27 cellular contexts compared by ENCODE assay signal in the genomic region with DNA sequence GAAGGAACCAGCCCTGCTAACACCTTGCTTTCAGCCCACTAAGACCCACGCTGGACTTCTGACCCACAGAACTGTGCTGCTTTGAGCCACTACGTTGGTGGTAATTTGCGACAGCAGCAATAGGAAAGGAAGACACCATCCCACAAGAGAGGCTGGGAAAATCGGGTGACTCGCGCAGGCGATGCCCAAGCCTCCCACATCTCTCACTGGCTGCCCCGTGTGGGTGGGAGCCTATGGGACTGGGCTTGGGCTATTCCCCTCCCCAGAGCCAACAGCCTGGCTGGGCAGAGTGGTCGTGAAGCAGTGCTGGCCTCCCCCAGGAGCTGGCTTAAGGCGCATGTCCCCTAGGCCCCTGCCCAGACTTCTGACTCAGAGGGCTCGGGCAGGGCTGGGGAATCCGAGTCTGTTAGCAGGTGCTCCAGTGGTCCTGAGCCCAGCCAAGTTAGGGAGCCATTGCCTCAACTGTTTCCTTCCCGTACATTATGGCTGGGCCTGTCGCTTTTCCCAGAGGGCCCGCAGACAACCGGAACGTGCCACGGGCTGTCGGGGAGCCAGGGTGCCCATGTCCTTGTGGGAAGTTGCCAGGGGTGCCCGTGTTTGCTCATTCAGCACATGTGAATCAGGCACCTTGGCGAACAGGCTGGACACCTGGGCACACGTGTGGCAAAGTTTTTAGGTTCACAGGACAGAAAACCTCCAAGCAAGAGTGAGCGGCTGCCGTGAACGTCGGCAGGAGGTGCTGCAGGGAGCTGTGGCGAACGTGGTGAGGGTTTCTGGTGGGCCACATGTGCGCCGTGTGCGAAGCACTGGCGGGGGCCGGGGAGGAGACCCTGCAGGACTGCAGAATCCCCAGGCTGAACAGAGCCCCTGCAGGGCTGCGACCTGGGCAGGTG. TPM values are rescaled to one million over a fixed set of nuclear protein-coding genes. Genes with fewer than 3 reads are reported as not detected.
DNase-seq lines count a peak whose midpoint lies in the region; ATAC-seq, FAIRE-seq and TF ChIP-seq lines count a peak whose summit lies in the region.
"Had no signal": no experiment of that assay in that cellular context is flagged by ENCODE, and none has a peak within 500 bp of the region (broad histone marks: within the 10 kb centered on the region; RNA-seq: fewer than 3 reads in every experiment).

No MANE protein-coding gene starts in this region.

- POLR2A ChIA-PET in HepG2 (lab: Yijun Ruan, JAX), result no interaction called here
- POLR2A ChIA-PET in MCF 10A (lab: Yijun Ruan, JAX), result no interaction called here

- BruUV-seq in HepG2 (replicated peaks; lab: Mats Ljungman, UMichigan), result no TSS peak
- no TSS peak for BruUV-seq in MCF 10A (replicated peaks; lab: Mats Ljungman, UMichigan)

- intact Hi-C loops in HepG2 (cut with micrococcal nuclease; ENCODE audit: unreplicated experiment) (no loop called here), right lobe of liver (cut with DNase I) (no loop called here), spleen (cut with DNase I; ENCODE audit: low total_unique reads) (no loop called here), MCF 10A (cut with micrococcal nuclease) (no loop called here)
- intact Hi-C loops in activated T-helper 2 cell treated with anti-CD3 and anti-CD28 coated beads, Interferon-gamma antibody, Interleukin-2, Interleukin-4, amounts not matched to agents 10 μg/mL and 5 μg/mL and 100 μg/mL, durations not matched to agents 14 hours and 24 hours and 36 hours (cut with micrococcal nuclease), result no loop called here

- no peaks in the 10 kb centered on the region for H3K27me3 Mint-ChIP-seq in activated T-helper 2 cell treated with anti-CD3 and anti-CD28 coated beads, Interferon-gamma antibody, Interleukin-2, Interleukin-4, amounts not matched to agents 10 μg/mL and 5 μg/mL and 100 μg/mL, durations not matched to agents 14 hours and 24 hours and 36 hours (ENCODE audit: low read depth)
- no peaks in the 10 kb centered on the region for H3K27me3 Mint-ChIP-seq in MCF 10A (ENCODE audit: insufficient read depth, unreplicated experiment)

- H3K27ac Mint-ChIP-seq in activated T-helper 2 cell treated with anti-CD3 and anti-CD28 coated beads, Interferon-gamma antibody, Interleukin-2, Interleukin-4, amounts not matched to agents 10 μg/mL and 5 μg/mL and 100 μg/mL, durations not matched to agents 14 hours and 24 hours and 36 hours, result no peak overlapping the region
- H3K27ac Mint-ChIP-seq in MCF 10A (ENCODE audit: low read depth, unreplicated experiment), result no peak overlapping the region
- H3K27ac Mint-ChIP-seq: CD14-positive monocyte; CD4-positive, alpha-beta T cell; CD8-positive, alpha-beta memory T cell had no signal

- peak; percentile 11; the same call in 1 of the 3 replicates for ATAC-seq in HepG2
- ATAC-seq in right lobe of liver, result no peak
- ATAC-seq: GM12878 had no signal

- H3K27me3 ChIP-seq in HepG2 (ENCODE audit: control insufficient read depth in 1 of 2, insufficient read depth in 2 of 2, low read length in 2 of 2) (peaks cover 0 to 10% of the 10 kb centered on the region in 2 experiments; a peak in 2 of 5 replicates), right lobe of liver (no peaks in the 10 kb centered on the region), spleen (replicated peaks in 1 of 7) (peaks cover 0 to 22% (median 8%) of the 10 kb centered on the region in 7 donors)
- H3K27me3 ChIP-seq: BE2C; BLaER1 treated with 17β-estradiol and CSF1 and Interleukin-3, amounts not matched to agents 10 nM and 100 nM had no signal

- H3K36me3 ChIP-seq in HepG2 (replicated peaks in 1 of 2; ENCODE audit: control insufficient read depth in 1 of 2, insufficient read depth in 2 of 2, low read length in 2 of 2) (no peaks in the 10 kb centered on the region), right lobe of liver (no peaks in the 10 kb centered on the region), spleen (no peaks in the 10 kb centered on the region)
- H3K36me3 ChIP-seq: BE2C; BLaER1 treated with 17β-estradiol and CSF1 and Interleukin-3, amounts not matched to agents 10 nM and 100 nM had no signal

- H3K4me3 ChIP-seq in HepG2 (replicated peaks in 1 of 3; ENCODE audit: insufficient read depth in 1 of 3, low read depth in 2 of 3, low read length in 3 of 3), result no peak overlapping the region
- no peak overlapping the region for H3K4me3 ChIP-seq in right lobe of liver
- no peak overlapping the region for H3K4me3 ChIP-seq in spleen
- H3K4me3 ChIP-seq: A549; BLaER1 treated with 17β-estradiol and CSF1 and Interleukin-3, amounts not matched to agents 10 nM and 100 nM; GM12878; GM23248 had no signal

- FAIRE-seq in HepG2 (lab: Jason Lieb, UNC), result no peak
- FAIRE-seq: A549, D721Med, GM12878, GM19239, H1 had no signal

- H3K9me3 Mint-ChIP-seq in activated T-helper 2 cell treated with anti-CD3 and anti-CD28 coated beads, Interferon-gamma antibody, Interleukin-2, Interleukin-4, amounts not matched to agents 10 μg/mL and 5 μg/mL and 100 μg/mL, durations not matched to agents 14 hours and 24 hours and 36 hours, result peaks cover 26% of the 10 kb centered on the region
- H3K9me3 Mint-ChIP-seq in MCF 10A (ENCODE audit: unreplicated experiment), result no peaks in the 10 kb centered on the region

- H3K4me3 Mint-ChIP-seq in activated T-helper 2 cell treated with anti-CD3 and anti-CD28 coated beads, Interferon-gamma antibody, Interleukin-2, Interleukin-4, amounts not matched to agents 10 μg/mL and 5 μg/mL and 100 μg/mL, durations not matched to agents 14 hours and 24 hours and 36 hours (ENCODE audit: low read depth), result no peak overlapping the region
- H3K4me3 Mint-ChIP-seq in MCF 10A (ENCODE audit: unreplicated experiment), result no peak overlapping the region
- H3K4me3 Mint-ChIP-seq: CD14-positive monocyte; CD4-positive, alpha-beta T cell had no signal

- no peak overlapping the region for H2AFZ ChIP-seq in HepG2 (ENCODE audit: low read length)
- H2AFZ ChIP-seq: GM23248 had no signal

- DNase-seq in HepG2 (ENCODE audit: low spot score), result no peak
- DNase-seq in right lobe of liver, result no peak
- DNase-seq in islet precursor cell, result peak; percentile 41
- peak; percentile 62 for DNase-seq in spleen
- DNase-seq in activated T-helper 2 cell treated with anti-CD3 and anti-CD28 coated beads, Interferon-gamma antibody, Interleukin-2, Interleukin-4, amounts not matched to agents 10 μg/mL and 5 μg/mL and 100 μg/mL, durations not matched to agents 14 hours and 24 hours and 36 hours (ENCODE audit: low spot score), result no peak
- DNase-seq in anterior cingulate cortex (lab: John Stamatoyannopoulos, UW), result no peak
- no peak for DNase-seq in MCF 10A (ENCODE audit: unreplicated experiment)
- DNase-seq: 8988T; ACHN; AML-193; BE2C; CD4-positive, alpha-beta T cell; CD8-positive, alpha-beta memory T cell; DMS 273 treated with DMSO at 0.1 percent for 48 hours; DMS79; EL; GDM1; GM23248; H7; HCEC 1CT had no signal

- H3K9ac ChIP-seq in HepG2 (ENCODE audit: insufficient read depth, low read depth, low read length), result no peak overlapping the region
- H3K9ac ChIP-seq: BLaER1 treated with 17β-estradiol and CSF1 and Interleukin-3, amounts not matched to agents 10 nM and 100 nM; GM23248 had no signal

- H3K4me1 ChIP-seq in HepG2 (ENCODE audit: insufficient read depth, low read length) (no peaks in the 10 kb centered on the region), right lobe of liver (no peaks in the 10 kb centered on the region), spleen (no peaks in the 10 kb centered on the region)
- H3K4me1 ChIP-seq: A549, BE2C had no signal

- in situ Hi-C loops in HepG2 (cut with HindIII; ENCODE audit: extremely low pct_ligation_motif_present, low pct_unique_long_range_greater_than_20kb), result loop anchor here (25.0 kb wide), 1 partner anchor 246 kb away; no protein-coding TSS in a partner anchor

- TF ChIP-seq POLR2A in HepG2 (IDR thresholded peaks at IDR 0.05; ENCODE audit: insufficient read depth in 1 of 2, low read depth in 2 of 2, low read length in 2 of 2) (no peak), right lobe of liver (IDR thresholded peaks at IDR 0.05) (no peak), spleen (IDR thresholded peaks at IDR 0.05) (no peak)

- no peak overlapping the region for H3K4me2 ChIP-seq in HepG2 (ENCODE audit: low read depth, low read length)
- H3K4me2 ChIP-seq: A549 had no signal

- H3K79me2 ChIP-seq in HepG2 (ENCODE audit: insufficient read depth, low read length), result no peaks in the 10 kb centered on the region

- TF ChIP-seq EP300 in HepG2 (IDR thresholded peaks at IDR 0.05; ENCODE audit: low read depth in 2 of 2, low read length in 2 of 2) (no peak), HepG2 (CRISPR knock-in tag; IDR thresholded peaks at IDR 0.05; ENCODE audit: borderline replicate concordance) (no peak)

- H3K36me3 Mint-ChIP-seq in activated T-helper 2 cell treated with anti-CD3 and anti-CD28 coated beads, Interferon-gamma antibody, Interleukin-2, Interleukin-4, amounts not matched to agents 10 μg/mL and 5 μg/mL and 100 μg/mL, durations not matched to agents 14 hours and 24 hours and 36 hours (ENCODE audit: low read depth), result no peaks in the 10 kb centered on the region
- no peaks in the 10 kb centered on the region for H3K36me3 Mint-ChIP-seq in MCF 10A (ENCODE audit: insufficient read depth, unreplicated experiment)
- H3K36me3 Mint-ChIP-seq: CD14-positive monocyte had no signal

- H3K4me1 Mint-ChIP-seq in activated T-helper 2 cell treated with anti-CD3 and anti-CD28 coated beads, Interferon-gamma antibody, Interleukin-2, Interleukin-4, amounts not matched to agents 10 μg/mL and 5 μg/mL and 100 μg/mL, durations not matched to agents 14 hours and 24 hours and 36 hours (ENCODE audit: low read depth), result no peaks in the 10 kb centered on the region
- peaks cover 6% of the 10 kb centered on the region for H3K4me1 Mint-ChIP-seq in MCF 10A (ENCODE audit: insufficient read depth, unreplicated experiment)
- H3K4me1 Mint-ChIP-seq: CD8-positive, alpha-beta memory T cell had no signal

- H4K20me1 ChIP-seq in HepG2 (ENCODE audit: insufficient read depth, low read length), result no peaks in the 10 kb centered on the region

- H3K27ac ChIP-seq in HepG2 (ENCODE audit: extremely low read length, insufficient read depth, low read length) (no peak overlapping the region), right lobe of liver (no peak overlapping the region), spleen (no peak overlapping the region)
- H3K27ac ChIP-seq: A549; BLaER1 treated with 17β-estradiol and CSF1 and Interleukin-3, amounts not matched to agents 10 nM and 100 nM; GM23248 had no signal

- no peak for TF ChIP-seq CTCF in HepG2 (CRISPR knock-in tag; IDR thresholded peaks at IDR 0.05)
- TF ChIP-seq CTCF in right lobe of liver (IDR thresholded peaks at IDR 0.05), result no peak
- no peak for TF ChIP-seq CTCF in spleen (IDR thresholded peaks at IDR 0.05 in 8 of 11, conservative IDR thresholded peaks at IDR 0.05 in 3 of 11)
- TF ChIP-seq CTCF in MCF 10A (IDR thresholded peaks at IDR 0.05; ENCODE audit: unreplicated experiment), result no peak

- WGBS in HepG2 (ENCODE audit: low lambda C conversion rate), result 59% methylated on average over 20 of the region's 34 CpGs
- WGBS in right lobe of liver (ENCODE audit: insufficient coverage, low coverage, low lambda C conversion rate, missing lambda C conversion rate), result 85% methylated on average over 15 of the region's 34 CpGs
- WGBS in spleen, 5 donors, result 88 to 94% (median 90%) methylated on average over 30 to 34 of the region's 34 CpGs

- no peaks in the 10 kb centered on the region for H3K9me3 ChIP-seq in HepG2 (ENCODE audit: low read length)
- H3K9me3 ChIP-seq in right lobe of liver, result peaks cover 0 to 16% (median 0%) of the 10 kb centered on the region in 4 donors
- peaks cover 14 to 67% (median 62%) of the 10 kb centered on the region in 8 donors for H3K9me3 ChIP-seq in spleen
- H3K9me3 ChIP-seq: BE2C had no signal

- CTCF ChIA-PET in HepG2 (lab: Yijun Ruan, JAX; ENCODE audit: low intra/inter-chr PET ratio, low total read pairs) (no interaction called here), MCF 10A (lab: Yijun Ruan, JAX) (no interaction called here)

- no peak for TF ChIP-seq RAD21 in HepG2 (CRISPR knock-in tag; IDR thresholded peaks at IDR 0.05)

RNA-seq across cellular contexts. Expression of a gene that starts 7.0 kb away (rescaled TPM):
- total RNA-seq in HepG2 (2016; rRNA removed; fragmentation: Illumina TruSeq; extraction: Trizol) (not detected in 2 replicates), right lobe of liver (under 1 TPM in 1 of 6 experiments, not detected in 5; 0.64 TPM), spleen (1 to 10 TPM in 1 of 7 donors, under 1 TPM in 1, not detected in 5; 0.17 to 1.1 TPM), MCF 10A (2022) (not detected in 2 replicates)
- total RNA-seq in HepG2 (2016; cell fraction: cytosol; rRNA removed; fragmentation: Illumina TruSeq; extraction: Trizol; ENCODE audit: low read depth), result not detected in 2 replicates
- not detected in 2 replicates for total RNA-seq in HepG2 (2016; cell fraction: insoluble cytoplasmic fraction; rRNA removed; fragmentation: Illumina TruSeq; extraction: Trizol)
- not detected in 2 replicates for total RNA-seq in HepG2 (2016; cell fraction: membrane; rRNA removed; fragmentation: Illumina TruSeq; extraction: Trizol)
- not detected in 2 replicates for total RNA-seq in HepG2 (2016; cell fraction: nucleus; rRNA removed; fragmentation: Illumina TruSeq; extraction: Trizol)
- polyA plus RNA-seq in HepG2 (2011; rRNA removed) (0.14 TPM in 1 of 2 replicates, not detected in the other), spleen (under 1 TPM in 2 of 3 donors, not detected in 1; 0.06 to 0.26 TPM)
- 0.03 TPM in 1 of 2 replicates, not detected in the other for polyA plus RNA-seq in HepG2 (2011; cell fraction: cytosol; rRNA removed)
- polyA plus RNA-seq in HepG2 (2011; cell fraction: nucleus; rRNA removed), result 0.21 TPM in 1 of 2 replicates, not detected in the other
- not detected in 2 replicates for polyA plus RNA-seq in HepG2 (2012)
- 0.10 TPM in 1 of 2 replicates, not detected in the other for polyA plus RNA-seq in HepG2 (2016; cell fraction: cytosol; fragmentation: Illumina TruSeq; extraction: Trizol; ENCODE audit: low read depth)
- polyA plus RNA-seq in HepG2 (2016; cell fraction: insoluble cytoplasmic fraction; fragmentation: Illumina TruSeq; extraction: Trizol; ENCODE audit: low read depth), result not detected in 2 replicates
- 0.14 TPM in 1 of 2 replicates, not detected in the other for polyA plus RNA-seq in HepG2 (2016; cell fraction: membrane; fragmentation: Illumina TruSeq; extraction: Trizol; ENCODE audit: low read depth)
- not detected in 2 replicates for polyA plus RNA-seq in HepG2 (2016; cell fraction: nucleus; fragmentation: Illumina TruSeq; extraction: Trizol; ENCODE audit: insufficient read depth, low read depth)
- 0.70 TPM in 1 of 2 replicates, not detected in the other for polyA minus RNA-seq in HepG2 (2011; rRNA and poly(A)+ RNA removed; ENCODE audit: low replicate concordance)
- not detected in 2 replicates for polyA minus RNA-seq in HepG2 (2011; cell fraction: cytosol; rRNA and poly(A)+ RNA removed)
- not detected in 2 replicates for polyA minus RNA-seq in HepG2 (2011; cell fraction: nucleus; rRNA and poly(A)+ RNA removed)
- total RNA-seq in activated T-helper 2 cell treated with anti-CD3 and anti-CD28 coated beads, Interferon-gamma antibody, Interleukin-2, Interleukin-4, amounts not matched to agents 10 μg/mL and 5 μg/mL and 100 μg/mL, durations not matched to agents 14 hours and 24 hours and 36 hours, result not detected in 2 replicates
- total RNA-seq: CD4-positive, alpha-beta T cell; CD8-positive, alpha-beta memory T cell; GM12878; GM23248 had no signal
- polyA plus RNA-seq: CD14-positive monocyte; CD8-positive, alpha-beta memory T cell; GM12878; GM23248 had no signal

Comparison
In these comparisons a context has a peak if more than half of its experiments do, and no peak if none do; other contexts are left out.
1. DNase-seq: peak in islet precursor cell (single experiment) and spleen (single experiment); none in HepG2 (single experiment), right lobe of liver (0 of 3), activated T-helper 2 cell treated with anti-CD3 and anti-CD28 coated beads, Interferon-gamma antibody, Interleukin-2, Interleukin-4, amounts not matched to agents 10 μg/mL and 5 μg/mL and 100 μg/mL, durations not matched to agents 14 hours and 24 hours and 36 hours (single experiment), anterior cingulate cortex (0 of 58) and MCF 10A (single experiment).